9 cellular contexts compared by ENCODE assay signal in the genomic region with DNA sequence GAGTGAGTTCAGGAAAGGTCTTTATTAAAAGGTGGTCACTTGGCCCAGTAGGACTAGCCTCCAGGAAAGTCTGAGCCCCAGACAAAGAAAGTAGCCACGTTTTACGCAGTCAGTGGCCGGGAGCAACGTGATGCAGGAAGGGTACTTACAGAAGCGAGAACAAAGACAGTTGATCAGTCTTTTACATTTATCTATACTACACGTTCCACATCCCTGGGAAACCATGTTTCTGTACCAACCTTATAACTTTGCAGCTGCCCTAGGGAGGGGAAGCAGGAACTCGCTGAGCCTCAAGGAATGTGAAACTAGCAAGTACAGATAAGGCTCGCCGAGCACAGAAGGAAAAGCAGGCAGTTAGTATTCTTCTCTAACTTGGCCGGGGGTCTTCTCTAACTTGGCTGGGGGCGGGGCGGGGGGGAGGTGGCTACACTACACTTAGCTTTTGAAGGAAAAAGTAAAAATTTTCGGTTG. TPM values are rescaled to one million over a fixed set of nuclear protein-coding genes. Genes with fewer than 3 reads are reported as not detected.
DNase-seq lines count a peak whose midpoint lies in the region; ATAC-seq and TF ChIP-seq lines count a peak whose summit lies in the region.
"Had no signal": no experiment of that assay in that cellular context is flagged by ENCODE, and none has a peak within 500 bp of the region (broad histone marks: within the 10 kb centered on the region; RNA-seq: fewer than 3 reads in every experiment).

No MANE protein-coding gene starts in this region.

- H3K27me3 ChIP-seq in left ventricle myocardium inferior (ENCODE audit: low read depth) (no peaks in the 10 kb centered on the region), right atrium auricular region (no peaks in the 10 kb centered on the region), hepatocyte (peaks cover 3% of the 10 kb centered on the region)
- H3K27me3 ChIP-seq: gastrocnemius medialis had no signal

- H3K4me3 Mint-ChIP-seq in activated CD4-positive, alpha-beta memory T cell treated with anti-CD3 and anti-CD28 coated beads for 36 hours = peak overlapping the region; percentile 77
- H3K4me3 Mint-ChIP-seq in type B pancreatic cell = peak overlapping the region; percentile 53

- no peak for ATAC-seq in HG03039 (IDR thresholded peaks at IDR 0.05; ENCODE audit: unreplicated experiment)
- ATAC-seq: gastrocnemius medialis had no signal

- H3K36me3 ChIP-seq in left ventricle myocardium inferior (no peaks in the 10 kb centered on the region), right atrium auricular region (no peaks in the 10 kb centered on the region), hepatocyte (replicated peaks; ENCODE audit: insufficient read depth, low read depth) (no peaks in the 10 kb centered on the region)
- H3K36me3 ChIP-seq: gastrocnemius medialis had no signal

- peaks cover 14% of the 10 kb centered on the region for H3K4me1 ChIP-seq in left ventricle myocardium inferior
- H3K4me1 ChIP-seq in right atrium auricular region = peaks cover 0 to 10% of the 10 kb centered on the region in 2 donors
- peaks cover 6% of the 10 kb centered on the region for H3K4me1 ChIP-seq in hepatocyte (ENCODE audit: insufficient read depth)

- 44% methylated on average over 13 of the region's 13 CpGs for WGBS in hepatocyte (ENCODE audit: low lambda C conversion rate, missing lambda C conversion rate)

- H4K20me1 ChIP-seq in hepatocyte (ENCODE audit: insufficient read depth, poor library complexity, severe bottlenecking) = no peaks in the 10 kb centered on the region

- H3K4me3 ChIP-seq in left ventricle myocardium inferior = peak overlapping the region; percentile 60
- peak overlapping the region in 1 of 2 donors; percentile 35 for H3K4me3 ChIP-seq in right atrium auricular region
- H3K4me3 ChIP-seq in hepatocyte = no peak overlapping the region

- DNase-seq in left ventricle myocardium inferior (no peak), right atrium auricular region (ENCODE audit: low spot score) (no peak), hepatocyte (ENCODE audit: low spot score) (peak; percentile 51), type B pancreatic cell (ENCODE audit: extremely low spot score, unreplicated experiment) (no peak), substantia nigra (lab: John Stamatoyannopoulos, UW) (no peak), activated gamma-delta T cell treated with Interleukin-2 at 50 U/mL for 16 hours (no peak)
- DNase-seq in activated CD4-positive, alpha-beta memory T cell treated with anti-CD3 and anti-CD28 coated beads for 36 hours = no peak
- DNase-seq: gastrocnemius medialis had no signal

- POLR2A ChIA-PET in activated CD4-positive, alpha-beta memory T cell treated with anti-CD3 and anti-CD28 coated beads for 36 hours (lab: Charles Lee) = interaction anchor here (1.7 kb wide), 1 partner anchor 21 kb away, joined by 8 read pairs; the partner anchor contains the start of gene RPUSD2

- H2AFZ ChIP-seq in hepatocyte = peak overlapping the region; percentile 47

- CTCF ChIA-PET in activated CD4-positive, alpha-beta memory T cell treated with anti-CD3 and anti-CD28 coated beads for 36 hours (lab: Charles Lee) = interaction anchor here (1.0 to 3.3 kb wide), 6 partner anchors 22 to 194 kb away, joined by 3 to 21 read pairs (median 4); partner anchors contain the start of genes RAD51 and RPUSD2

- TF ChIP-seq CTCF in left ventricle myocardium inferior (IDR thresholded peaks at IDR 0.05; ENCODE audit: borderline replicate concordance) (no peak), right atrium auricular region (IDR thresholded peaks at IDR 0.05) (no peak), hepatocyte (IDR thresholded peaks at IDR 0.05; ENCODE audit: poor library complexity) (no peak), type B pancreatic cell (conservative IDR thresholded peaks at IDR 0.05) (no peak)

- H3K4me1 Mint-ChIP-seq in activated CD4-positive, alpha-beta memory T cell treated with anti-CD3 and anti-CD28 coated beads for 36 hours (ENCODE audit: low read depth) = peaks cover 26% of the 10 kb centered on the region
- peaks cover 16% of the 10 kb centered on the region for H3K4me1 Mint-ChIP-seq in type B pancreatic cell (ENCODE audit: unreplicated experiment)

- no peak overlapping the region for H3K27ac ChIP-seq in left ventricle myocardium inferior (replicated peaks)
- H3K27ac ChIP-seq in right atrium auricular region = no peak overlapping the region
- peak overlapping the region; percentile 76 for H3K27ac ChIP-seq in hepatocyte
- no peak overlapping the region for H3K27ac ChIP-seq in substantia nigra (ENCODE audit: low read depth, low read length, poor library complexity, severe bottlenecking)
- H3K27ac ChIP-seq: gastrocnemius medialis had no signal

- H3K36me3 Mint-ChIP-seq in activated CD4-positive, alpha-beta memory T cell treated with anti-CD3 and anti-CD28 coated beads for 36 hours = peaks cover 5% of the 10 kb centered on the region
- H3K36me3 Mint-ChIP-seq in type B pancreatic cell = no peaks in the 10 kb centered on the region

- H3K79me2 ChIP-seq in hepatocyte = peaks cover 5% of the 10 kb centered on the region

- no peaks in the 10 kb centered on the region for H3K9me3 ChIP-seq in left ventricle myocardium inferior (replicated peaks)
- no peaks in the 10 kb centered on the region for H3K9me3 ChIP-seq in right atrium auricular region
- H3K9me3 ChIP-seq in hepatocyte (ENCODE audit: low read depth) = no peaks in the 10 kb centered on the region
- H3K9me3 ChIP-seq: gastrocnemius medialis had no signal

- intact Hi-C loops in left ventricle myocardium inferior (cut with micrococcal nuclease) = no loop called here
- intact Hi-C loops in activated CD4-positive, alpha-beta memory T cell treated with anti-CD3 and anti-CD28 coated beads for 36 hours (cut with micrococcal nuclease) = loop anchor here (1.0 to 5.0 kb wide), 2 partner anchors 86 to 302 kb away; partner anchors contain the start of gene VPS18

- H3K9me3 Mint-ChIP-seq in activated CD4-positive, alpha-beta memory T cell treated with anti-CD3 and anti-CD28 coated beads for 36 hours = no peaks in the 10 kb centered on the region
- H3K9me3 Mint-ChIP-seq in type B pancreatic cell = no peaks in the 10 kb centered on the region

- H3K27me3 Mint-ChIP-seq in activated CD4-positive, alpha-beta memory T cell treated with anti-CD3 and anti-CD28 coated beads for 36 hours = peaks cover 9% of the 10 kb centered on the region
- peaks cover 6% of the 10 kb centered on the region for H3K27me3 Mint-ChIP-seq in type B pancreatic cell

- no peaks in the 10 kb centered on the region for H3K9me2 ChIP-seq in hepatocyte (replicated peaks; ENCODE audit: insufficient read depth)

- H3K4me2 ChIP-seq in hepatocyte = peak overlapping the region; percentile 69

- H3K27ac Mint-ChIP-seq in activated CD4-positive, alpha-beta memory T cell treated with anti-CD3 and anti-CD28 coated beads for 36 hours = no peak overlapping the region
- peak overlapping the region; percentile 92 for H3K27ac Mint-ChIP-seq in type B pancreatic cell

RNA-seq across cellular contexts. Expression of gene KNL1, which starts 3.4 kb away (rescaled TPM):
- total RNA-seq in left ventricle myocardium inferior = 0.96 TPM
- total RNA-seq in right atrium auricular region = 1 to 10 TPM in 1 of 2 donors, under 1 TPM in 1; 0.51 to 4.6 TPM
- 10 to 100 TPM; 32.8 to 33.1 TPM for total RNA-seq in activated CD4-positive, alpha-beta memory T cell treated with anti-CD3 and anti-CD28 coated beads for 36 hours
- total RNA-seq in hepatocyte = 10.0 and 15.7 TPM in 2 replicates
- polyA plus RNA-seq in hepatocyte = 2.9 and 3.0 TPM in 2 replicates
- 7.6 and 21.4 TPM in 2 replicates for total RNA-seq in type B pancreatic cell (ENCODE audit: low replicate concordance)

RNA-seq across cellular contexts. Expression of gene RPUSD2, which starts 21.6 kb away (rescaled TPM):
- total RNA-seq in left ventricle myocardium inferior (12.0 TPM), right atrium auricular region (1 to 10 TPM; 5.6 to 8.5 TPM), hepatocyte (7.1 and 11.5 TPM in 2 replicates), type B pancreatic cell (ENCODE audit: low replicate concordance) (16.2 and 18.0 TPM in 2 replicates)
- total RNA-seq in activated CD4-positive, alpha-beta memory T cell treated with anti-CD3 and anti-CD28 coated beads for 36 hours = 10 to 100 TPM; 12.7 to 13.7 TPM
- polyA plus RNA-seq in hepatocyte = 8.6 and 13.4 TPM in 2 replicates

RNA-seq across cellular contexts. Expression of gene CCDC32, which starts 25.8 kb away (rescaled TPM):
- total RNA-seq in left ventricle myocardium inferior = 24.1 TPM
- 10 to 100 TPM; 18.7 to 30.2 TPM for total RNA-seq in right atrium auricular region
- 10 to 100 TPM; 28.6 to 29.2 TPM for total RNA-seq in activated CD4-positive, alpha-beta memory T cell treated with anti-CD3 and anti-CD28 coated beads for 36 hours
- total RNA-seq in hepatocyte = 25.7 and 50.8 TPM in 2 replicates
- 15.1 and 30.9 TPM in 2 replicates for polyA plus RNA-seq in hepatocyte
- total RNA-seq in type B pancreatic cell (ENCODE audit: low replicate concordance) = 18.4 and 21.0 TPM in 2 replicates
